Comparison of ENCODE assay signal across 7 cellular contexts in the genomic region with DNA sequence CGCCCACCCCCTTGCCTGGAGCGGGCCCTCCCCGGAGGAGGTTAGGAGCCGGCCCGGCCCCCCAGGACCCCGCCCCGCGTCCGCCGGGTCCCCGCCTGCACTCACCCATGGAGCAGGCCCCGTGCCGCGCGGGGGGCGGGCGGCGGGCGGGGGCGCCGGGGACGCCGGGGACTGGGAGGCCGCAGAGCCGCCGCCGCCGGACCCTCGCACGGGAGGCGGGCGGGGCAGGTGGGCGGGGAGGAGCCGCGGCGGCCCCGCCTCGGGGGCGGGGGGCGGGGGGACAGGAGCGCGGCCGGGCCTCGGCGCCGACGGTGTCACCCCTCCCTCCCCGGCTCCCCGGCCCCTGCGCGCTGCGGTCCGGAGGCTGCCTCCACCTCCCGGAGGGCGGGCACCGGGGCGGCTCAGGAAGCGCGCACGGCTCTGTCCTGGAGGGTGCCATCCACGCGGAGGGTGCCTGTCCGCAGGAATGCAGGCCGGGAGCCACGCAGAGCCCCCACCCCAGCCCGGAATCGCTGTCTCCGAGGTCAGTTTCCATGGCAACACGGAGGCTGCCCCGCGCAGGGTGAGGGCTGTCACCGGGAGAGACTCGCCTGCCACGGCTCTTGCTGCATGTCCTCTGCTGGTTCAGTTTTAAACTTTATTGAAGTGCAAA. TPM values are rescaled to one million over a fixed set of nuclear protein-coding genes. Genes with fewer than 3 reads are reported as not detected.
DNase-seq lines count a peak whose midpoint lies in the region; ATAC-seq, FAIRE-seq and TF ChIP-seq lines count a peak whose summit lies in the region.

No MANE protein-coding gene starts in this region.

- no peaks in the 10 kb centered on the region for H3K36me3 Mint-ChIP-seq in activated naive CD8-positive, alpha-beta T cell treated with anti-CD3 and anti-CD28 coated beads, Interleukin-2, amount 10 ng/mL, durations not matched to agents 7 days and 5 days

- H3K4me1 Mint-ChIP-seq in activated naive CD8-positive, alpha-beta T cell treated with anti-CD3 and anti-CD28 coated beads, Interleukin-2, amount 10 ng/mL, durations not matched to agents 7 days and 5 days = peaks cover 21% of the 10 kb centered on the region

- H3K27me3 Mint-ChIP-seq in activated naive CD8-positive, alpha-beta T cell treated with anti-CD3 and anti-CD28 coated beads, Interleukin-2, amount 10 ng/mL, durations not matched to agents 7 days and 5 days = peaks cover 20% of the 10 kb centered on the region

- ATAC-seq in activated naive CD8-positive, alpha-beta T cell treated with anti-CD3 and anti-CD28 coated beads, Interleukin-2, amount 10 ng/mL, durations not matched to agents 7 days and 5 days (ENCODE audit: low read depth) = peak; percentile 66
- ATAC-seq in left ventricle myocardium superior (peak; percentile 60), HG03571 (IDR thresholded peaks at IDR 0.05; ENCODE audit: unreplicated experiment) (no peak)

- H3K9me3 Mint-ChIP-seq in activated naive CD8-positive, alpha-beta T cell treated with anti-CD3 and anti-CD28 coated beads, Interleukin-2, amount 10 ng/mL, durations not matched to agents 7 days and 5 days = no peaks in the 10 kb centered on the region

- peak; percentile 36; the same call in 1 of the 2 replicates for TF ChIP-seq POLR2A in H54 (IDR thresholded peaks at IDR 0.05; ENCODE audit: low read depth, low read length)

- intact Hi-C loops in left ventricle myocardium superior (cut with micrococcal nuclease) = no loop called here

- DNase-seq in H54 (ENCODE audit: insufficient read length, low spot score) (no peak), RKO (ENCODE audit: low spot score) (peak; percentile 53), left ventricle myocardium superior (peak; percentile 82), retina (peak; percentile 86), GM19240 (ENCODE audit: insufficient read length, low spot score) (no peak)
- peak; percentile 69 for DNase-seq in activated naive CD8-positive, alpha-beta T cell treated with anti-CD3 and anti-CD28 coated beads, Interleukin-2, amount 10 ng/mL, durations not matched to agents 7 days and 5 days

- FAIRE-seq in H54 (lab: Jason Lieb, UNC) = no peak

- POLR2A ChIA-PET in activated naive CD8-positive, alpha-beta T cell treated with anti-CD3 and anti-CD28 coated beads, Interleukin-2, amount 10 ng/mL, durations not matched to agents 7 days and 5 days (lab: Charles Lee) = interaction anchor here (1.3 kb wide), 1 partner anchor 10 kb away, joined by 3 read pairs; no protein-coding TSS in a partner anchor

- peak overlapping the region; percentile 61 for H3K27ac Mint-ChIP-seq in activated naive CD8-positive, alpha-beta T cell treated with anti-CD3 and anti-CD28 coated beads, Interleukin-2, amount 10 ng/mL, durations not matched to agents 7 days and 5 days

- peak overlapping the region; percentile 73 for H3K4me3 Mint-ChIP-seq in activated naive CD8-positive, alpha-beta T cell treated with anti-CD3 and anti-CD28 coated beads, Interleukin-2, amount 10 ng/mL, durations not matched to agents 7 days and 5 days

RNA-seq across cellular contexts. Expression of a gene that starts 5.9 kb away (rescaled TPM):
- total RNA-seq in activated naive CD8-positive, alpha-beta T cell treated with anti-CD3 and anti-CD28 coated beads, Interleukin-2, amount 10 ng/mL, durations not matched to agents 7 days and 5 days = 1 to 10 TPM; 4.7 to 5.0 TPM
- 16.9 TPM for total RNA-seq in left ventricle myocardium superior

RNA-seq across cellular contexts. Expression of a gene that starts 31.4 kb away (rescaled TPM):
- 100 to 1,000 TPM; 137 TPM for total RNA-seq in activated naive CD8-positive, alpha-beta T cell treated with anti-CD3 and anti-CD28 coated beads, Interleukin-2, amount 10 ng/mL, durations not matched to agents 7 days and 5 days
- 10.8 TPM for total RNA-seq in left ventricle myocardium superior

RNA-seq across cellular contexts. Expression of a gene that starts 57.0 kb away (rescaled TPM):
- total RNA-seq in activated naive CD8-positive, alpha-beta T cell treated with anti-CD3 and anti-CD28 coated beads, Interleukin-2, amount 10 ng/mL, durations not matched to agents 7 days and 5 days = 10 to 100 TPM; 37.6 to 40.8 TPM
- total RNA-seq in left ventricle myocardium superior = 12.9 TPM

RNA-seq across cellular contexts. Expression of a gene that starts 57.8 kb away (rescaled TPM):
- total RNA-seq in activated naive CD8-positive, alpha-beta T cell treated with anti-CD3 and anti-CD28 coated beads, Interleukin-2, amount 10 ng/mL, durations not matched to agents 7 days and 5 days = not detected
- not detected for total RNA-seq in left ventricle myocardium superior

Comparison
In these comparisons a context has a peak if more than half of its experiments do, and no peak if none do; other contexts are left out.
1. DNase-seq: peak in RKO (single experiment), activated naive CD8-positive, alpha-beta T cell treated with anti-CD3 and anti-CD28 coated beads, Interleukin-2, amount 10 ng/mL, durations not matched to agents 7 days and 5 days (single experiment), left ventricle myocardium superior (single experiment) and retina (single experiment); none in H54 (single experiment) and GM19240 (single experiment).
2. RNA of a gene that starts 31.4 kb away (total RNA-seq): 137 TPM in activated naive CD8-positive, alpha-beta T cell treated with anti-CD3 and anti-CD28 coated beads, Interleukin-2, amount 10 ng/mL, durations not matched to agents 7 days and 5 days; 10.8 TPM in left ventricle myocardium superior (single experiment); every median in the first group is over 10 times any median in the second.